Comparison of ENCODE assay signal across 12 cellular contexts in the genomic region with DNA sequence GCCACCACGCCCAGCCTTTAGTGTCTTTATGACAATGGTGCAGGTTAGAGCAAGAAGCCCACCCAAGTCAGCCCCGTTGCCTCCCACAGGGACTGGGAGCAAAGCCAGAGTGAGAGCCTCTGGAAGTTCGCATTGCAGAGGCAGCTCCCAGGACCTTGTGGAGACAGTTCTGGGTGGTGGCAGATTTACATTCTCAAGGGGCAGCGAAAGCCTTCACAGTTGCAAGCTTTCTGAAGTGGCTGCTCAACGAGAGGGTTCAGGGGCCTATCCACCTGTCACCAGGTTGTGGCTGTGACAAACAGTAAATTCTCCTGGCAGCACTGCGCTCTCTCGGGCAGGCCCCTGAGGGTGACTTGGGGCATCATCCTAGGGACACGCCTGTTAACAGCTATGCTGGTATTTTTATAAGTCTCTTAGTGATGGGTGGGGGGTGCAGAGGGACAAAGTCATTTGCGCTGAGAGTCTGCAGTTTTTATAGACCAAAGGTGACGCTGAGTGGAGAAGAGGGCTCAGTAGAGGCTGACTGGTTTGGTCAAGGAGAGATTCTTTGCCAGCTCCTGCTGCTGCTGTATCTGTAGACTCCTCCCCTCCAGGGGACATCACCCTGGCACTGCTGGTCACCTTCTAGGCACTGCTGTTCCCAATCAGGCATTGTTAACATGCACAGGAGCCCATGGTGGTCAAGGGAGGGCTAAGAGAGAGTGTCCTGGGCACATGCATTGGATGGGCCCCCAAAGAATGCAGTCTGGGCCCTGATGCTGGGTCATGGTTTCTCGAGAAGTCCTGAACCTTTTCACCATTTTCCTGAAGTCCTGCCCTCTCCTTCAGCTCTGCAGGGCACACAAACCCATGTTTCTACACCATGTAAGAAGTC. TPM values are rescaled to one million over a fixed set of nuclear protein-coding genes. Genes with fewer than 3 reads are reported as not detected.
DNase-seq lines count a peak whose midpoint lies in the region; ATAC-seq and TF ChIP-seq lines count a peak whose summit lies in the region.
"Had no signal": no experiment of that assay in that cellular context is flagged by ENCODE, and none has a peak within 500 bp of the region (broad histone marks: within the 10 kb centered on the region; RNA-seq: fewer than 3 reads in every experiment).

No MANE protein-coding gene starts in this region.

- WGBS in testis, 2 donors = 89 to 90% methylated on average over 10 to 11 of the region's 11 CpGs

- DNase-seq in activated effector memory CD4-positive, alpha-beta T cell treated with anti-CD3 and anti-CD28 coated beads, Interleukin-2, amount 50 U/mL, for 16 hours = peak; percentile 54
- DNase-seq in activated effector memory CD4-positive, alpha-beta T cell treated with Interleukin-2 at 50 U/mL for 16 hours = no peak
- DNase-seq in NCI-H510A (lab: John Stamatoyannopoulos, UW) (peak; percentile 48), islet precursor cell (peak; percentile 49), testis (peak; percentile 2), KG1 (lab: John Stamatoyannopoulos, UW) (no peak)
- DNase-seq: nucleus accumbens, T-helper 1 cell had no signal

- H3K4me3 ChIP-seq in testis = no peak overlapping the region
- H3K4me3 ChIP-seq: body of pancreas, left lung had no signal

- intact Hi-C loops in testis (cut with DNase I; ENCODE audit: low total_unique reads) = no loop called here

- peaks cover under 1% of the 10 kb centered on the region for H3K4me1 ChIP-seq in testis

- no peaks in the 10 kb centered on the region for H3K36me3 ChIP-seq in testis (ENCODE audit: low read depth, missing control alignments)
- H3K36me3 ChIP-seq: left lung had no signal

- H3K9me3 ChIP-seq in testis = no peaks in the 10 kb centered on the region
- H3K9me3 ChIP-seq: body of pancreas, left lung had no signal

- H3K27me3 ChIP-seq in testis = no peaks in the 10 kb centered on the region
- H3K27me3 ChIP-seq: body of pancreas, left lung had no signal

- no peak for TF ChIP-seq CTCF in testis (IDR thresholded peaks at IDR 0.05)

- H3K27ac ChIP-seq in testis = no peak overlapping the region
- H3K27ac ChIP-seq: body of pancreas had no signal

- TF ChIP-seq POLR2A in testis (IDR thresholded peaks at IDR 0.05) = no peak

- ATAC-seq in GM21528 (IDR thresholded peaks at IDR 0.05; ENCODE audit: low FRiP score, unreplicated experiment) = no peak
- no peak for ATAC-seq in GM21526 (IDR thresholded peaks at IDR 0.05; ENCODE audit: low FRiP score, unreplicated experiment)
- ATAC-seq: body of pancreas had no signal

RNA-seq across cellular contexts. Expression of a gene that starts 57.5 kb away (rescaled TPM):
- total RNA-seq in testis = 10 to 100 TPM; 41.9 to 61.7 TPM
- 45.7 TPM for polyA plus RNA-seq in testis (ENCODE audit: insufficient read depth, low read depth, low replicate concordance)

Comparison
In these comparisons a context has a peak if more than half of its experiments do, and no peak if none do; other contexts are left out.
1. DNase-seq: peak in activated effector memory CD4-positive, alpha-beta T cell treated with anti-CD3 and anti-CD28 coated beads, Interleukin-2, amount 50 U/mL, for 16 hours (single experiment), NCI-H510A (single experiment), islet precursor cell (single experiment) and testis (single experiment); none in activated effector memory CD4-positive, alpha-beta T cell treated with Interleukin-2 at 50 U/mL for 16 hours (single experiment) and KG1 (single experiment).